16 cellular contexts compared by ENCODE assay signal in the genomic region with DNA sequence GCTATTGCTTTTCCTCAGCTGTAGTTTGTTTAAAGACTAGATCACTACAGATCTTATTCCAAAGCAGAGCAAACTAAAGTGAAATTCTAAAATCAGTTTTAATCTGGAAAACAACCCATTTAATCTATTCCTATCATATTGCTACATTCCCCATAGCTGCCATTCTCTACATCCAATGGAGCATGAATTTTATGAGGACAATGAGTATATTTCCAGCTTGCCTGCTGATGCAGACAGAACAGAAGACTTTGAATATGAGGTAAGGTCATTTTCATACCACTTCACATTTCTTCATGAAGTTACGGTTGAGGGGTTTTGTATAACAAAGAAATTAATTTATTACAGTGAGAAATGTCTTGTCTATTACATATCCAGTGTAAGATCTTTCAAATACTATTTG.
"Had no signal": no experiment of that assay in that cellular context is flagged by ENCODE, and none has a peak within 500 bp of the region (broad histone marks: within the 10 kb centered on the region; RNA-seq: fewer than 3 reads in every experiment).

No MANE protein-coding gene starts in this region.

- H3K27ac Mint-ChIP-seq: effector memory CD8-positive, alpha-beta T cell; naive thymus-derived CD4-positive, alpha-beta T cell had no signal

- H3K4me1 Mint-ChIP-seq: naive thymus-derived CD4-positive, alpha-beta T cell had no signal

- DNase-seq: activated naive CD4-positive, alpha-beta T cell treated with Interleukin-2 at 50 U/mL for 16 hours; anterior cingulate cortex; dermis blood vessel endothelial cell; effector memory CD8-positive, alpha-beta T cell; foreskin melanocyte; heart left ventricle; left lung; mucosa of descending colon; naive thymus-derived CD4-positive, alpha-beta T cell; stimulated activated CD4-positive, alpha-beta T cell treated with anti-CD3 and anti-CD28 coated beads, Interleukin-4, amount 100 ng/mL, for 4 hours; stimulated activated CD8-positive, alpha-beta memory T cell treated with anti-CD3 and anti-CD28 coated beads, Interleukin-4, amount 100 ng/mL, for 48 hours; stimulated activated naive CD8-positive, alpha-beta T cell treated with anti-CD3 and anti-CD28 coated beads, Interleukin-15, Interleukin-2, amounts not matched to agents 100 U/mL and 50 U/mL, for 24 hours; T-helper 9 cell; transverse colon had no signal

- H3K9me3 Mint-ChIP-seq: naive thymus-derived CD4-positive, alpha-beta T cell had no signal

- H3K27me3 ChIP-seq: heart left ventricle, left lung, neutrophil, right atrium auricular region, transverse colon had no signal

- H3K4me3 Mint-ChIP-seq: effector memory CD8-positive, alpha-beta T cell; naive thymus-derived CD4-positive, alpha-beta T cell had no signal

- H3K27ac ChIP-seq: heart left ventricle, left lung, neutrophil, right atrium auricular region, transverse colon had no signal

- H3K4me3 ChIP-seq: heart left ventricle, left lung, mucosa of descending colon, right atrium auricular region, transverse colon had no signal

- H3K9me3 ChIP-seq: heart left ventricle, left lung, mucosa of descending colon, neutrophil, right atrium auricular region, transverse colon had no signal

- H3K4me1 ChIP-seq: right atrium auricular region, transverse colon had no signal

- H3K36me3 Mint-ChIP-seq: naive thymus-derived CD4-positive, alpha-beta T cell had no signal

- H3K36me3 ChIP-seq: heart left ventricle, left lung, neutrophil, right atrium auricular region, transverse colon had no signal
